In the genomic region with DNA sequence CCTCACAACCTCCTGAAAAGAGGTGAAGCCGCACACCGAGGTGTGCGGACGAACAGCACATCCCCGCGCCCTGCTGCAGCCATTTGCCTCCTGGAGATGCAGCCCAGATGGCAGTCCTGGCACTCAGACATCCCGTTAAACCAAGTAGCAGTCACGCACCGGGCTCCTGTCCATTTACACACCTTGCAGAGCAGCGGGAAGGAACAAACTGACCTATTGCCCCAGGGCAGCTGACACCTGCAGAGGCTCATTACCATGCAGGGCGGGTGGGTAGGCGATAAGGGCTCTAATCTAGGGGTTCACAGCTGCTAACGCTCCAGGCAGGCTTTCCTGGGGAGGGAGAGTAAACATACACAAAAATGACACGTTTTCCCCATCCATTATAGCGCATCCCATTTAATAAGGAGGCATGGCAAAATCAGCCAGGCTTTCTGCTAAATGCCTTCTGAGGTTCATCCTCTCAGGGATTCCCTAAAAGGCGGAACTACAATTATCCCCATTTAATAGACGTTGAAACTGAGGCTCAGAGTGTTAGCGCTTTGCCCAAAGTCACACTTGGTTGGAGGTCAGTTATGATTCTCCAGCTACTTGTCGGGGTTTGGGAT, we compare ENCODE assay signal across 8 cellular contexts. TPM values are rescaled to one million over a fixed set of nuclear protein-coding genes. Genes with fewer than 3 reads are reported as not detected.
DNase-seq lines count a peak whose midpoint lies in the region; ATAC-seq and TF ChIP-seq lines count a peak whose summit lies in the region.

No MANE protein-coding gene starts in this region.

- no peak for ATAC-seq in CD4-positive, CD25-positive, alpha-beta regulatory T cell (ENCODE audit: low read depth in 2 of 2)
- ATAC-seq in GM21825 (IDR thresholded peaks at IDR 0.05; ENCODE audit: unreplicated experiment), result no peak

- no peak for TF ChIP-seq POLR2A in testis (IDR thresholded peaks at IDR 0.05)

- WGBS in testis, 2 donors, result 29 to 31% methylated on average over 19 of the region's 19 CpGs

- H3K9me3 Mint-ChIP-seq in CD4-positive, CD25-positive, alpha-beta regulatory T cell, result peaks cover 0 to 2% (median 0%) of the 10 kb centered on the region in 7 donors

- H3K27ac Mint-ChIP-seq in CD4-positive, CD25-positive, alpha-beta regulatory T cell, result peak overlapping the region; percentile 95 to 98 (median 97)

- H3K4me3 ChIP-seq in CD4-positive, CD25-positive, alpha-beta regulatory T cell (ENCODE audit: low read depth, low read length), result peak overlapping the region; percentile 96
- H3K4me3 ChIP-seq in Jurkat, Clone E6-1 (ENCODE audit: low read length), result peak overlapping the region; percentile 66
- peak overlapping the region; percentile 68 to 71 for H3K4me3 ChIP-seq in testis

- H3K27ac ChIP-seq in CD4-positive, CD25-positive, alpha-beta regulatory T cell (ENCODE audit: insufficient read depth, low read length, poor library complexity, severe bottlenecking), result peak overlapping the region; percentile 100
- H3K27ac ChIP-seq in angular gyrus (ENCODE audit: low read depth, low read length), result peak overlapping the region; percentile 24
- peak overlapping the region; percentile 90 for H3K27ac ChIP-seq in layer of hippocampus (ENCODE audit: low read depth, low read length)
- peak overlapping the region; percentile 84 to 92 for H3K27ac ChIP-seq in testis

- peak overlapping the region; percentile 94 to 97 (median 95) for H3K4me3 Mint-ChIP-seq in CD4-positive, CD25-positive, alpha-beta regulatory T cell

- peaks cover 14% of the 10 kb centered on the region for H3K36me3 ChIP-seq in CD4-positive, CD25-positive, alpha-beta regulatory T cell (ENCODE audit: control insufficient read depth, insufficient read depth, low read length)
- no peaks in the 10 kb centered on the region for H3K36me3 ChIP-seq in testis (ENCODE audit: low read depth, missing control alignments)

- H3K36me3 Mint-ChIP-seq in CD4-positive, CD25-positive, alpha-beta regulatory T cell, result peaks cover 2% of the 10 kb centered on the region

- peaks cover 74% of the 10 kb centered on the region for H3K4me1 ChIP-seq in CD4-positive, CD25-positive, alpha-beta regulatory T cell (ENCODE audit: control insufficient read depth, insufficient read depth, low read length, poor library complexity, severe bottlenecking)
- H3K4me1 ChIP-seq in testis, result peaks cover 54% of the 10 kb centered on the region

- intact Hi-C loops in testis (cut with DNase I; ENCODE audit: low total_unique reads), result no loop called here

- peaks cover 5% of the 10 kb centered on the region for H3K27me3 Mint-ChIP-seq in CD4-positive, CD25-positive, alpha-beta regulatory T cell

- H3K4me1 Mint-ChIP-seq in CD4-positive, CD25-positive, alpha-beta regulatory T cell, result peaks cover 0 to 69% (median 28%) of the 10 kb centered on the region in 4 donors

- TF ChIP-seq CTCF in testis (IDR thresholded peaks at IDR 0.05), result no peak

- peak in 1 of 3 donors; percentile 48 for DNase-seq in CD4-positive, CD25-positive, alpha-beta regulatory T cell
- DNase-seq in Jurkat, Clone E6-1 (ENCODE audit: low read depth, low spot score), result no peak
- DNase-seq in testis, result no peak
- no peak for DNase-seq in stimulated activated CD4-positive, alpha-beta T cell treated with anti-CD3 and anti-CD28 coated beads, Interleukin-4, amount 100 ng/mL, for 4 hours
- DNase-seq in NCI-H510A (lab: John Stamatoyannopoulos, UW), result no peak

- H3K9me3 ChIP-seq in CD4-positive, CD25-positive, alpha-beta regulatory T cell (ENCODE audit: control insufficient read depth in 2 of 2, low read length in 2 of 2), result no peaks in the 10 kb centered on the region
- H3K9me3 ChIP-seq in testis, result no peaks in the 10 kb centered on the region

- H3K27me3 ChIP-seq in CD4-positive, CD25-positive, alpha-beta regulatory T cell (ENCODE audit: control insufficient read depth, insufficient read depth, low read length), result no peaks in the 10 kb centered on the region
- H3K27me3 ChIP-seq in layer of hippocampus (ENCODE audit: control insufficient read depth, insufficient read depth, low read length) (no peaks in the 10 kb centered on the region), testis (no peaks in the 10 kb centered on the region)

RNA-seq across cellular contexts. Expression of gene EHBP1L1, which starts 0.8 kb away (rescaled TPM):
- 143 TPM for total RNA-seq in CD4-positive, CD25-positive, alpha-beta regulatory T cell
- 10 to 100 TPM in 1 of 4 donors, 1 to 10 TPM in 3; 7.8 to 11.6 (median 8.7) TPM for polyA plus RNA-seq in CD4-positive, CD25-positive, alpha-beta regulatory T cell
- 37.5 TPM for polyA plus RNA-seq in Jurkat, Clone E6-1 (2012; ENCODE audit: insufficient read depth, insufficient read length)
- 10 to 100 TPM; 51.0 to 66.8 TPM for total RNA-seq in testis
- 20.5 TPM for polyA plus RNA-seq in testis (ENCODE audit: insufficient read depth, low read depth, low replicate concordance)

RNA-seq across cellular contexts. Expression of gene FAM89B, which starts 2.7 kb away (rescaled TPM):
- 49.4 TPM for total RNA-seq in CD4-positive, CD25-positive, alpha-beta regulatory T cell
- 100 to 1,000 TPM in 3 of 4 donors, 10 to 100 TPM in 1; 77.1 to 158 (median 115) TPM for polyA plus RNA-seq in CD4-positive, CD25-positive, alpha-beta regulatory T cell
- 51.2 TPM for polyA plus RNA-seq in Jurkat, Clone E6-1 (2012; ENCODE audit: insufficient read depth, insufficient read length)
- 10 to 100 TPM; 59.9 to 63.2 TPM for total RNA-seq in testis
- polyA plus RNA-seq in testis (ENCODE audit: insufficient read depth, low read depth, low replicate concordance), result 25.8 TPM

RNA-seq across cellular contexts. Expression of gene ZNRD2, which starts 4.8 kb away (rescaled TPM):
- total RNA-seq in CD4-positive, CD25-positive, alpha-beta regulatory T cell, result 34.6 TPM
- 10 to 100 TPM; 64.6 to 84.7 (median 73.1) TPM for polyA plus RNA-seq in CD4-positive, CD25-positive, alpha-beta regulatory T cell
- 115 TPM for polyA plus RNA-seq in Jurkat, Clone E6-1 (2012; ENCODE audit: insufficient read depth, insufficient read length)
- total RNA-seq in testis, result 10 to 100 TPM; 67.7 to 79.6 TPM
- polyA plus RNA-seq in testis (ENCODE audit: insufficient read depth, low read depth, low replicate concordance), result 77.6 TPM

RNA-seq across cellular contexts. Expression of gene LTBP3, which starts 16.9 kb away (rescaled TPM):
- total RNA-seq in CD4-positive, CD25-positive, alpha-beta regulatory T cell, result 132 TPM
- polyA plus RNA-seq in CD4-positive, CD25-positive, alpha-beta regulatory T cell, result 10 to 100 TPM in 2 of 4 donors, 1 to 10 TPM in 2; 9.2 to 15.0 (median 11.9) TPM
- 12.2 TPM for polyA plus RNA-seq in Jurkat, Clone E6-1 (2012; ENCODE audit: insufficient read depth, insufficient read length)
- 100 to 1,000 TPM; 112 to 126 TPM for total RNA-seq in testis
- 58.1 TPM for polyA plus RNA-seq in testis (ENCODE audit: insufficient read depth, low read depth, low replicate concordance)

RNA-seq across cellular contexts. Expression of gene KCNK7, which starts 20.5 kb away (rescaled TPM):
- total RNA-seq in CD4-positive, CD25-positive, alpha-beta regulatory T cell, result 5.5 TPM
- polyA plus RNA-seq in CD4-positive, CD25-positive, alpha-beta regulatory T cell, result 1 to 10 TPM in 1 of 4 donors, under 1 TPM in 2, not detected in 1; 0.19 to 1.5 (median 0.76) TPM
- 1.4 TPM for polyA plus RNA-seq in Jurkat, Clone E6-1 (2012; ENCODE audit: insufficient read depth, insufficient read length)
- 1 to 10 TPM in 1 of 2 donors, under 1 TPM in 1; 0.99 to 2.5 TPM for total RNA-seq in testis
- 0.26 TPM for polyA plus RNA-seq in testis (ENCODE audit: insufficient read depth, low read depth, low replicate concordance)

Comparison
In these comparisons a context has a peak if more than half of its experiments do, and no peak if none do; other contexts are left out.
1. H3K27ac ChIP-seq: peak in every context shown above with its lines; median percentile 100 in CD4-positive, CD25-positive, alpha-beta regulatory T cell; 90 in layer of hippocampus; 88 in testis; 24 in angular gyrus.